In the genomic region with DNA sequence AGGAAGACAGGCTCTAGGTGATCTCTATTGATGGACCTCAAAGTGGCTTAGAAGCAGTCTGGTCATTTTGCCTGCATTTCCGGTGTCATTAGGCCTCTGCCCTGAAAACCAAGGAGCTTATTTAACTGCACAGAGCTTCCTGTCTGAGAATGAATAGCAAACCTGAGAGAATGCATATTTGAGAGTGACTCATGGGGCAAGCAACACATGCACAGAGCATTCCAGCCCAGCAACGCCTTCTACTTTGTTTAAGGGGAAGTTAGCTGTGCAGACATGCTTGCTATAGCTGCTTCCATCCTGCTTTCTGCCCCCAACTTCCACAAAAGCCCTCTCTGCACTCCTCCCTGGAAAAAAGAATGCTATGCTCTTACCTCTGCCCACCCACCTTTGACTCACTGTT, we compare ENCODE assay signal across 10 cellular contexts.
A peak's percentile ranks its signal among the peaks of the same experiment; 100 is the strongest.
DNase-seq lines count a peak whose midpoint lies in the region; ATAC-seq and TF ChIP-seq lines count a peak whose summit lies in the region.
"Had no signal": no experiment of that assay in that cellular context is flagged by ENCODE, and none has a peak within 500 bp of the region (broad histone marks: within the 10 kb centered on the region; RNA-seq: fewer than 3 reads in every experiment).

No MANE protein-coding gene starts in this region.

- no peaks in the 10 kb centered on the region for H3K36me3 ChIP-seq in cardiac muscle cell
- H3K36me3 ChIP-seq in CD4-positive, alpha-beta memory T cell (ENCODE audit: insufficient read depth, low read length) = no peaks in the 10 kb centered on the region
- H3K36me3 ChIP-seq in tibial artery = no peaks in the 10 kb centered on the region

- peak; percentile 5 to 25 for DNase-seq in cardiac muscle cell (ENCODE audit: low read depth in 1 of 2, low spot score in 1 of 2)
- DNase-seq in cardiac septum (ENCODE audit: low spot score) = no peak
- peak; percentile 87 for DNase-seq in epithelial cell of esophagus (ENCODE audit: low read depth)
- DNase-seq in CD4-positive, alpha-beta memory T cell = no peak
- no peak for DNase-seq in GOT3 (lab: John Stamatoyannopoulos, UW)
- DNase-seq in tibial artery = no peak
- DNase-seq: activated CD8-positive, alpha-beta memory T cell treated with anti-CD3 and anti-CD28 coated beads for 24 hours had no signal

- POLR2A ChIA-PET in CD4-positive, alpha-beta memory T cell (lab: Charles Lee; ENCODE audit: partially characterized antibody) = no interaction called here

- no peak overlapping the region for H3K4me3 ChIP-seq in cardiac muscle cell
- H3K4me3 ChIP-seq in epithelial cell of esophagus (ENCODE audit: low read length) = no peak overlapping the region
- no peak overlapping the region for H3K4me3 ChIP-seq in CD4-positive, alpha-beta memory T cell (ENCODE audit: low read length in 2 of 2)
- H3K4me3 ChIP-seq in tibial artery = no peak overlapping the region

- H3K4me3 Mint-ChIP-seq in CD4-positive, alpha-beta memory T cell = no peak overlapping the region
- H3K4me3 Mint-ChIP-seq in stimulated activated memory B cell treated with anti-CD40 and anti-IgM and Interleukin-4, amounts not matched to agents 10 μg/mL and 1 μg/mL and 100 μg/mL, for 72 hours = no peak overlapping the region

- H3K4me1 ChIP-seq in cardiac muscle cell (ENCODE audit: low read depth) (no peaks in the 10 kb centered on the region), tibial artery (peaks cover 0 to 19% (median 6%) of the 10 kb centered on the region in 4 donors)
- no peaks in the 10 kb centered on the region for H3K4me1 ChIP-seq in CD4-positive, alpha-beta memory T cell (ENCODE audit: insufficient read depth, low read length)

- H3K27ac Mint-ChIP-seq in CD4-positive, alpha-beta memory T cell = no peak overlapping the region
- H3K27ac Mint-ChIP-seq in stimulated activated memory B cell treated with anti-CD40 and anti-IgM and Interleukin-4, amounts not matched to agents 10 μg/mL and 1 μg/mL and 100 μg/mL, for 72 hours = no peak overlapping the region

- H3K4me1 Mint-ChIP-seq in CD4-positive, alpha-beta memory T cell = no peaks in the 10 kb centered on the region
- no peaks in the 10 kb centered on the region for H3K4me1 Mint-ChIP-seq in stimulated activated memory B cell treated with anti-CD40 and anti-IgM and Interleukin-4, amounts not matched to agents 10 μg/mL and 1 μg/mL and 100 μg/mL, for 72 hours

- no peaks in the 10 kb centered on the region for H3K36me3 Mint-ChIP-seq in CD4-positive, alpha-beta memory T cell
- H3K36me3 Mint-ChIP-seq in stimulated activated memory B cell treated with anti-CD40 and anti-IgM and Interleukin-4, amounts not matched to agents 10 μg/mL and 1 μg/mL and 100 μg/mL, for 72 hours = no peaks in the 10 kb centered on the region

- no peaks in the 10 kb centered on the region for H3K9me3 ChIP-seq in cardiac muscle cell (ENCODE audit: low read depth)
- H3K9me3 ChIP-seq in CD4-positive, alpha-beta memory T cell (ENCODE audit: control insufficient read depth in 1 of 2, low read length in 2 of 2) = no peaks in the 10 kb centered on the region
- H3K9me3 ChIP-seq in tibial artery = no peaks in the 10 kb centered on the region

- ATAC-seq in HG03575 (IDR thresholded peaks at IDR 0.05; ENCODE audit: extremely low read depth, insufficient number of reproducible peaks, low FRiP score, unreplicated experiment) = peak; percentile 63
- ATAC-seq in stimulated activated memory B cell treated with anti-CD40 and anti-IgM and Interleukin-4, amounts not matched to agents 10 μg/mL and 1 μg/mL and 100 μg/mL, for 72 hours = no peak

- intact Hi-C loops in cardiac septum (cut with DNase I) (no loop called here), tibial artery (cut with DNase I; ENCODE audit: low total_unique reads) (no loop called here)
- intact Hi-C loops in CD4-positive, alpha-beta memory T cell (cut with micrococcal nuclease) = no loop called here

- no peak overlapping the region for H3K27ac ChIP-seq in cardiac muscle cell
- H3K27ac ChIP-seq in CD4-positive, alpha-beta memory T cell (ENCODE audit: low read depth, low read length) = no peak overlapping the region
- no peak overlapping the region for H3K27ac ChIP-seq in tibial artery
- H3K27ac ChIP-seq: C4-2B had no signal

- H3K27me3 ChIP-seq in cardiac muscle cell = no peaks in the 10 kb centered on the region
- H3K27me3 ChIP-seq in CD4-positive, alpha-beta memory T cell (ENCODE audit: insufficient read depth, low read length) = no peaks in the 10 kb centered on the region
- no peaks in the 10 kb centered on the region for H3K27me3 ChIP-seq in tibial artery

- H3K9me3 Mint-ChIP-seq in CD4-positive, alpha-beta memory T cell = peaks cover 0 to 6% (median under 1%) of the 10 kb centered on the region in 8 donors
- no peaks in the 10 kb centered on the region for H3K9me3 Mint-ChIP-seq in stimulated activated memory B cell treated with anti-CD40 and anti-IgM and Interleukin-4, amounts not matched to agents 10 μg/mL and 1 μg/mL and 100 μg/mL, for 72 hours

- TF ChIP-seq CTCF in cardiac muscle cell (IDR thresholded peaks at IDR 0.05; ENCODE audit: low read depth, low read length) = no peak
- no peak for TF ChIP-seq CTCF in epithelial cell of esophagus (IDR thresholded peaks at IDR 0.05; ENCODE audit: insufficient read depth, low read depth, low read length, missing control alignments)
- TF ChIP-seq CTCF in tibial artery (IDR thresholded peaks at IDR 0.05) = no peak

- CTCF ChIA-PET in CD4-positive, alpha-beta memory T cell (lab: Charles Lee; ENCODE audit: partially characterized antibody) = no interaction called here

- H3K27me3 Mint-ChIP-seq in CD4-positive, alpha-beta memory T cell = no peaks in the 10 kb centered on the region
- no peaks in the 10 kb centered on the region for H3K27me3 Mint-ChIP-seq in stimulated activated memory B cell treated with anti-CD40 and anti-IgM and Interleukin-4, amounts not matched to agents 10 μg/mL and 1 μg/mL and 100 μg/mL, for 72 hours

Comparison
In these comparisons a context has a peak if more than half of its experiments do, and no peak if none do; other contexts are left out.
1. DNase-seq: peak in cardiac muscle cell (2 of 2) and epithelial cell of esophagus (single experiment); none in cardiac septum (single experiment), CD4-positive, alpha-beta memory T cell (0 of 5), GOT3 (single experiment) and tibial artery (0 of 2).